1 cellular context compared by ENCODE assay signal in genomic region chr1:160945079-160945478, GRCh38.
TF ChIP-seq lines count a peak whose summit lies in the region.

No MANE protein-coding gene starts in this region.

TF ChIP-seq in GM23338, 12 proteins besides CTCF, POLR2A, EP300 and RAD21 (continued from another document):
- TF ChIP-seq ZNF462 (CRISPR knock-in tag; IDR thresholded peaks at IDR 0.05) (no peak), NANOG (IDR thresholded peaks at IDR 0.05; ENCODE audit: borderline replicate concordance) (no peak), EZH2phosphoT487 (IDR thresholded peaks at IDR 0.05; ENCODE audit: unreplicated experiment) (no peak), CREB1 (CRISPR knock-in tag; IDR thresholded peaks at IDR 0.05; ENCODE audit: low read depth) (no peak), ZNF331 (CRISPR knock-in tag; IDR thresholded peaks at IDR 0.05; ENCODE audit: low read depth) (no peak), STAT1 (IDR thresholded peaks at IDR 0.05; ENCODE audit: unreplicated experiment) (no peak), EZH2 (IDR thresholded peaks at IDR 0.05; ENCODE audit: low read depth, unreplicated experiment) (no peak)
